In genomic region chr18:26227051-26227672, GRCh38 we compare ENCODE assay signal across 8 cellular contexts. TPM values are rescaled to one million over a fixed set of nuclear protein-coding genes. Genes with fewer than 3 reads are reported as not detected.
A peak's percentile ranks its signal among the peaks of the same experiment; 100 is the strongest.
DNase-seq lines count a peak whose midpoint lies in the region; ATAC-seq and TF ChIP-seq lines count a peak whose summit lies in the region.

No MANE protein-coding gene starts in this region.

- H3K4me3 ChIP-seq in OCI-LY1 (ENCODE audit: low read depth, low read length, poor library complexity, severe bottlenecking) (peak overlapping the region; percentile 73), endodermal cell (ENCODE audit: low read length) (peak overlapping the region; percentile 85), neuron (ENCODE audit: low read length) (peak overlapping the region; percentile 82)

- H2AFZ ChIP-seq in OCI-LY1 (ENCODE audit: low read length) = no peak overlapping the region
- peak overlapping the region; percentile 96 for H2AFZ ChIP-seq in neuron (ENCODE audit: low read depth, low read length)

- H3K4me3 Mint-ChIP-seq in activated naive CD4-positive, alpha-beta T cell treated with anti-CD3 and anti-CD28 coated beads, Interleukin-2, amount 10 ng/mL, durations not matched to agents 7 days and 5 days = peak overlapping the region; percentile 96
- H3K4me3 Mint-ChIP-seq in endodermal cell = peak overlapping the region; percentile 79

- H3K4me1 ChIP-seq in OCI-LY1 (ENCODE audit: insufficient read depth, low read length, severe bottlenecking) (peaks cover 29% of the 10 kb centered on the region), endodermal cell (ENCODE audit: control insufficient read depth, insufficient read depth, low read length) (peaks cover 4% of the 10 kb centered on the region), neuron (ENCODE audit: insufficient read depth, low read length) (peaks cover 9% of the 10 kb centered on the region)

- H3K9ac ChIP-seq in OCI-LY1 (ENCODE audit: low read length) = peak overlapping the region; percentile 78
- peak overlapping the region; percentile 77 for H3K9ac ChIP-seq in endodermal cell (ENCODE audit: extremely low read depth, low read length, poor library complexity, severe bottlenecking)

- H3K9me2 ChIP-seq in OCI-LY1 (ENCODE audit: low read depth, low read length) = no peaks in the 10 kb centered on the region

- H3F3A ChIP-seq in OCI-LY1 (ENCODE audit: insufficient read depth, low read length) = no peaks in the 10 kb centered on the region

- peaks cover 49% of the 10 kb centered on the region for H3K79me2 ChIP-seq in OCI-LY1 (ENCODE audit: insufficient read depth, low read length)

- DNase-seq in activated naive CD4-positive, alpha-beta T cell treated with anti-CD3 and anti-CD28 coated beads, Interleukin-2, amount 10 ng/mL, durations not matched to agents 7 days and 5 days = no peak
- no peak for DNase-seq in activated naive CD4-positive, alpha-beta T cell treated with Interleukin-2 at 50 U/mL for 16 hours
- DNase-seq in endodermal cell = no peak

- 2 to 9% methylated on average over 15 to 28 of the region's 28 CpGs for WGBS in endodermal cell (ENCODE audit: insufficient coverage in 1 of 2, insufficient read length in 1 of 2), 2 experiments

- H3K9me3 ChIP-seq in OCI-LY1 (ENCODE audit: low read length) (no peaks in the 10 kb centered on the region), endodermal cell (ENCODE audit: control insufficient read depth, low read length) (peaks cover 8% of the 10 kb centered on the region), neuron (ENCODE audit: low read length) (no peaks in the 10 kb centered on the region)

- ATAC-seq in HG02678 (IDR thresholded peaks at IDR 0.05; ENCODE audit: unreplicated experiment) (no peak), HG03280 (IDR thresholded peaks at IDR 0.05; ENCODE audit: unreplicated experiment) (no peak), GM18870 (IDR thresholded peaks at IDR 0.05; ENCODE audit: unreplicated experiment) (no peak)

- peak overlapping the region; percentile 11 for H3K27ac ChIP-seq in OCI-LY1 (ENCODE audit: low read depth, low read length, poor library complexity, severe bottlenecking)
- H3K27ac ChIP-seq in endodermal cell (ENCODE audit: low read depth, low read length) = no peak overlapping the region

- TF ChIP-seq CTCF in OCI-LY1 (IDR thresholded peaks at IDR 0.05; ENCODE audit: low read length) (no peak), endodermal cell (conservative IDR thresholded peaks at IDR 0.05) (no peak)

- peak overlapping the region; percentile 97 for H3K4me2 ChIP-seq in OCI-LY1 (ENCODE audit: low read length)

- peaks cover 10% of the 10 kb centered on the region for H3K27me3 Mint-ChIP-seq in activated naive CD4-positive, alpha-beta T cell treated with anti-CD3 and anti-CD28 coated beads, Interleukin-2, amount 10 ng/mL, durations not matched to agents 7 days and 5 days
- peaks cover 11% of the 10 kb centered on the region for H3K27me3 Mint-ChIP-seq in endodermal cell (ENCODE audit: insufficient read depth)

- H3K27me3 ChIP-seq in OCI-LY1 (ENCODE audit: insufficient read depth, low read length) (no peaks in the 10 kb centered on the region), endodermal cell (ENCODE audit: control insufficient read depth, insufficient read depth, low read length, poor library complexity, severe bottlenecking) (no peaks in the 10 kb centered on the region), neuron (ENCODE audit: insufficient read depth, low read length) (peaks cover 6% of the 10 kb centered on the region)

- CTCF ChIA-PET in activated naive CD4-positive, alpha-beta T cell treated with anti-CD3 and anti-CD28 coated beads, Interleukin-2, amount 10 ng/mL, durations not matched to agents 7 days and 5 days (lab: Charles Lee) = no interaction called here

- H4K20me1 ChIP-seq in OCI-LY1 (ENCODE audit: insufficient read depth, low read length) = no peaks in the 10 kb centered on the region

- peaks cover 2% of the 10 kb centered on the region for H3K9me3 Mint-ChIP-seq in activated naive CD4-positive, alpha-beta T cell treated with anti-CD3 and anti-CD28 coated beads, Interleukin-2, amount 10 ng/mL, durations not matched to agents 7 days and 5 days
- H3K9me3 Mint-ChIP-seq in endodermal cell = peaks cover 8% of the 10 kb centered on the region

- peaks cover 17% of the 10 kb centered on the region for H3K36me3 ChIP-seq in OCI-LY1 (ENCODE audit: insufficient read depth, low read length)
- no peaks in the 10 kb centered on the region for H3K36me3 ChIP-seq in endodermal cell (ENCODE audit: control insufficient read depth, insufficient read depth, low read length)
- no peaks in the 10 kb centered on the region for H3K36me3 ChIP-seq in neuron (ENCODE audit: insufficient read depth, low read length)

- peaks cover 43% of the 10 kb centered on the region for H3K4me1 Mint-ChIP-seq in activated naive CD4-positive, alpha-beta T cell treated with anti-CD3 and anti-CD28 coated beads, Interleukin-2, amount 10 ng/mL, durations not matched to agents 7 days and 5 days
- peaks cover 21% of the 10 kb centered on the region for H3K4me1 Mint-ChIP-seq in endodermal cell

- peak overlapping the region; percentile 96 for H3K27ac Mint-ChIP-seq in activated naive CD4-positive, alpha-beta T cell treated with anti-CD3 and anti-CD28 coated beads, Interleukin-2, amount 10 ng/mL, durations not matched to agents 7 days and 5 days
- peak overlapping the region; percentile 72 for H3K27ac Mint-ChIP-seq in endodermal cell

- peaks cover 13% of the 10 kb centered on the region for H3K36me3 Mint-ChIP-seq in activated naive CD4-positive, alpha-beta T cell treated with anti-CD3 and anti-CD28 coated beads, Interleukin-2, amount 10 ng/mL, durations not matched to agents 7 days and 5 days
- peaks cover 3% of the 10 kb centered on the region for H3K36me3 Mint-ChIP-seq in endodermal cell (ENCODE audit: low read depth)

RNA-seq across cellular contexts. Expression of gene TAF4B, which starts 0.9 kb away (rescaled TPM):
- 1 to 10 TPM; 6.9 to 7.7 TPM for total RNA-seq in endodermal cell
- polyA plus RNA-seq in endodermal cell (2013, experiment 1 of 2) = 3.5 TPM
- 3.2 TPM for polyA plus RNA-seq in endodermal cell (2013, experiment 2 of 2)
